In the genomic region with DNA sequence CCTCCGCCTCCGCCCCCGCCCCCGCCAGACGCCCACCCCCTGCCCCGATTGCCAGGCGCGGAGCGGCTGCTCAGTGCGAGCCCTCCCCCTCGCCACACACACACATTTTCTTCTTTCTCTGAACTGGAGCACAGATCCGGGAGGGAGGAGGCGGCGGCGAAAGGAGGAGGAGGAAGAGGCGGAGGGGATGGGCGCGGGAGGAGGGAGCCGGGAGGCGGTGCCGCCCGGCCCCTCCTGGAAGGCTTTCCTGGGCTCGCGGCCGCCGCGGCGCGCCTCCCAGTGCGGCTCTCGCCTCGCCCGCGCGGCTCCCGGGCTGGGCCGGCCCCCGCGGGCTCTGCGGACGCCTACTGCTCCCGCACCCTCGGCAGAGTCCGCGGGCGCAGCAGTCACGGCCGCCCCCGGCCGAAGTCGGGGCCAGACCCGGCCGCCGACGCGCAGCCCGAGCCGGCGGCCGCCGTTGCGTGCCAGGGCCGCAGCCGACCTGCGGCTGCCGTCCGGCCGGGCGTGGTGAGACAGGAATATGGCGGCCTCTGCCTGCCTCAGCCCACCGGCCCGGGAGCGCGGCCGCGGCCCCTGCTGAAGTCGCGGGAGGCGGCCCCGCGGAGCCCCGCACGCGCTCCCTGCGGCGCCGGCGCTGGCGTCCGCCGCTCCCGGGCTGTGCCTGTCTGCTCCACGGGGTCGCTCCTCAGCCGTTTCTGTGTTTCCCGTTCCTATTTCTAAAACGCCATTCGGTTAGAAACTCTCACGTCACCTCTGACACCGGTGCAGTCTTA, we compare ENCODE assay signal across 8 cellular contexts. TPM values are rescaled to one million over a fixed set of nuclear protein-coding genes. Genes with fewer than 3 reads are reported as not detected.
DNase-seq lines count a peak whose midpoint lies in the region; ATAC-seq, FAIRE-seq and TF ChIP-seq lines count a peak whose summit lies in the region.

No MANE protein-coding gene starts in this region.

- H3K9me3 ChIP-seq in breast epithelium (no peaks in the 10 kb centered on the region), iPS-18c (ENCODE audit: control insufficient read depth, insufficient read depth, low read length) (no peaks in the 10 kb centered on the region), sigmoid colon (no peaks in the 10 kb centered on the region)

- no peak for FAIRE-seq in GM19239 (lab: Jason Lieb, UNC)

- peak overlapping the region; percentile 85 for H3K4me3 Mint-ChIP-seq in activated B cell treated with CpG ODN at 0.5 μM for 24 hours

- H3K36me3 ChIP-seq in breast epithelium, result no peaks in the 10 kb centered on the region
- no peaks in the 10 kb centered on the region for H3K36me3 ChIP-seq in sigmoid colon

- DNase-seq in GM19239 (ENCODE audit: insufficient read length, low spot score), result peak; percentile 18
- DNase-seq in NCI-H2171 (lab: John Stamatoyannopoulos, UW), result peak; percentile 92
- DNase-seq in activated B cell treated with CpG ODN at 0.5 μM for 24 hours, result peak; percentile 21
- DNase-seq in breast epithelium (ENCODE audit: low spot score in 2 of 2), result peak; percentile 88
- peak; percentile 97 for DNase-seq in sigmoid colon

- ATAC-seq in activated B cell treated with CpG ODN at 0.5 μM for 24 hours (ENCODE audit: low read depth), result peak; percentile 35
- ATAC-seq in GM19463 (IDR thresholded peaks at IDR 0.05; ENCODE audit: unreplicated experiment), result no peak
- no peak for ATAC-seq in HG02588 (IDR thresholded peaks at IDR 0.05; ENCODE audit: unreplicated experiment)

- CTCF ChIA-PET in activated B cell treated with CpG ODN at 0.5 μM for 24 hours (lab: Charles Lee), result interaction anchor here (1.3 kb wide), 1 partner anchor 577 kb away, joined by 5 read pairs; no protein-coding TSS in a partner anchor

- POLR2A ChIA-PET in activated B cell treated with CpG ODN at 0.5 μM for 24 hours (lab: Charles Lee), result no interaction called here

- H3K27me3 ChIP-seq in breast epithelium (no peaks in the 10 kb centered on the region), sigmoid colon (no peaks in the 10 kb centered on the region)

- TF ChIP-seq EP300 in sigmoid colon (IDR thresholded peaks at IDR 0.05), result no peak

- peaks cover 25% of the 10 kb centered on the region for H3K4me1 Mint-ChIP-seq in activated B cell treated with CpG ODN at 0.5 μM for 24 hours

- peak overlapping the region; percentile 79 to 93 (median 84) for H3K4me3 ChIP-seq in breast epithelium
- peak overlapping the region; percentile 76 for H3K4me3 ChIP-seq in iPS-18c (ENCODE audit: insufficient read depth, low read depth, low read length)
- peak overlapping the region; percentile 70 to 82 (median 76) for H3K4me3 ChIP-seq in sigmoid colon

- no peak for TF ChIP-seq CTCF in activated B cell treated with CpG ODN at 0.5 μM for 24 hours (IDR thresholded peaks at IDR 0.05)
- TF ChIP-seq CTCF in breast epithelium (IDR thresholded peaks at IDR 0.05), result no peak
- TF ChIP-seq CTCF in sigmoid colon (IDR thresholded peaks at IDR 0.05), result no peak

- 1% methylated on average over 100 of the region's 100 CpGs for WGBS in sigmoid colon, 2 donors

- no peaks in the 10 kb centered on the region for H3K9me3 Mint-ChIP-seq in activated B cell treated with CpG ODN at 0.5 μM for 24 hours

- TF ChIP-seq POLR2A in breast epithelium (IDR thresholded peaks at IDR 0.05), result peak; percentile 29
- TF ChIP-seq POLR2A in sigmoid colon (IDR thresholded peaks at IDR 0.05), result no peak

- intact Hi-C loops in activated B cell treated with CpG ODN at 0.5 μM for 24 hours (cut with micrococcal nuclease), result loop anchor here (5.0 to 10.0 kb wide), 3 partner anchors 203 to 855 kb away; partner anchors contain the start of genes CEP78 and VPS13A
- intact Hi-C loops in breast epithelium (cut with DNase I; ENCODE audit: low total_unique reads), result no loop called here
- intact Hi-C loops in sigmoid colon (cut with DNase I), result loop anchor here (5.0 to 10.0 kb wide), 3 partner anchors 87 to 387 kb away; partner anchors contain the start of genes GNA14 and PSAT1

- no peaks in the 10 kb centered on the region for H3K36me3 Mint-ChIP-seq in activated B cell treated with CpG ODN at 0.5 μM for 24 hours (ENCODE audit: low read depth)

- H3K27ac Mint-ChIP-seq in activated B cell treated with CpG ODN at 0.5 μM for 24 hours, result no peak overlapping the region

- H3K27me3 Mint-ChIP-seq in activated B cell treated with CpG ODN at 0.5 μM for 24 hours, result peaks cover 52% of the 10 kb centered on the region

- H3K4me1 ChIP-seq in breast epithelium, result peaks cover 0 to 19% of the 10 kb centered on the region in 2 donors
- H3K4me1 ChIP-seq in sigmoid colon, result peaks cover 0 to 53% (median 33%) of the 10 kb centered on the region in 4 donors

- peak overlapping the region; percentile 97 to 99 for H3K27ac ChIP-seq in breast epithelium
- H3K27ac ChIP-seq in sigmoid colon, result peak overlapping the region; percentile 89 to 97 (median 94)

RNA-seq across cellular contexts. Expression of gene GNAQ, which starts 0.4 kb away (rescaled TPM):
- total RNA-seq in activated B cell treated with CpG ODN at 0.5 μM for 24 hours, result 0.20 and 0.64 TPM in 2 replicates
- total RNA-seq in breast epithelium, result 10 to 100 TPM; 39.0 to 49.3 (median 47.2) TPM
- 10 to 100 TPM; 49.5 to 79.2 (median 59.0) TPM for total RNA-seq in sigmoid colon
- polyA plus RNA-seq in sigmoid colon, result 10 to 100 TPM; 21.6 to 25.9 (median 25.2) TPM

Comparison
In these comparisons a context has a peak if more than half of its experiments do, and no peak if none do; other contexts are left out.
1. DNase-seq: peak in every context shown above with its lines; median percentile 97 in sigmoid colon; 92 in NCI-H2171; 88 in breast epithelium; 21 in activated B cell treated with CpG ODN at 0.5 μM for 24 hours; 18 in GM19239.
2. RNA of gene GNAQ, which starts 0.4 kb away (total RNA-seq): 49.5 to 79.2 TPM in sigmoid colon and 39.0 to 49.3 TPM in breast epithelium; 0.20 to 0.64 TPM in activated B cell treated with CpG ODN at 0.5 μM for 24 hours; every median in the first group is over 10 times any median in the second.
3. Peak in every context shown above with its lines, with median percentiles within 50 percentile points of each other: H3K4me3 ChIP-seq.